ENCODE assay signal across 8 cellular contexts in the genomic region with DNA sequence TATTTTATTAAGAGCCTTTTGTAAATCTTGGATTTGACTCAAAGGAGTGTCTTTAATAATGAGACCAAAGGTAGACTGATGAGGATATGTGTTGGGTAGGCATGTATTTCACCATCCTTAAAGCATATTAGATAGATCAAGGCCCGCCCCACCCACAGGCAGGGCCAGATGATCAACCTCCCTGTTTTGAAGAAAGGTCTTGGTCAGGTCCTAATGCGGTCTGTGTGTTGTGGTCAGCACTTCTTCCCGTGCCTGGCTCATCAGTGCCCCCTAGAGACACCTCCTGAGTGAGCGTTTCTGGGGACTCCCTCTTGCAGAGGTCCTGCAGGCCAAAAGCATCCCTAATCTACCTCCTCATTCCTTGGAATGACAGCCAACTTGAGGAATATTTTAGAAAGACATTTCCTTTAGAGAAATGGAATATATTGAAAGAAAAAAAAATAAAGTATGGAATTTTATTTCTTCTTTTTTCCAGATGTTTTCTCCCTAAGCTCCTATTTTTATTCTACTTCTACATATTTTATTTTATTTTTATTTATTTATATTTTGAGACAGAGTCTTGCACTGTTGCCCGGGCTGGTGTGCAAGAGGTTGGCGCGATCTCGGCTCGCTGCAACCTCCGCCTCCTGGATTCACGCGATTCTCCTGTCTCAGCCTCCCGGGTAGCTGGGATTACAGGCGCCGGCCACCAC. TPM values are rescaled to one million over a fixed set of nuclear protein-coding genes. Genes with fewer than 3 reads are reported as not detected.
DNase-seq lines count a peak whose midpoint lies in the region; ATAC-seq and TF ChIP-seq lines count a peak whose summit lies in the region.

No MANE protein-coding gene starts in this region.

- peak in 1 of 3 donors; percentile 49 for TF ChIP-seq CTCF in omental fat pad (IDR thresholded peaks at IDR 0.05)

- DNase-seq in DMS 273 (lab: John Stamatoyannopoulos, UW; ENCODE audit: unreplicated experiment) (peak; percentile 88), NCI-H510A (lab: John Stamatoyannopoulos, UW) (peak; percentile 41), globus pallidus (ENCODE audit: low spot score) (peak; percentile 63), omental fat pad (ENCODE audit: low spot score) (peak; percentile 78), NCI-H1694 (lab: John Stamatoyannopoulos, UW) (no peak)
- peak; percentile 24 for DNase-seq in activated CD8-positive, alpha-beta memory T cell treated with anti-CD3 and anti-CD28 coated beads, Interleukin-2, amount 50 U/mL, for 4 hours

- peak; percentile 99 for ATAC-seq in GM19351 (IDR thresholded peaks at IDR 0.05; ENCODE audit: unreplicated experiment)
- peak; percentile 88 for ATAC-seq in HG03196 (IDR thresholded peaks at IDR 0.05; ENCODE audit: unreplicated experiment)
- ATAC-seq in omental fat pad (ENCODE audit: low FRiP score), result peak; percentile 99

RNA-seq across cellular contexts. Expression of a gene that starts 6.0 kb away (rescaled TPM):
- total RNA-seq in omental fat pad, result under 1 TPM in 2 of 4 donors, not detected in 2; 0.24 to 0.65 TPM
